ENCODE assay signal across 1 cellular context in the genomic region with DNA sequence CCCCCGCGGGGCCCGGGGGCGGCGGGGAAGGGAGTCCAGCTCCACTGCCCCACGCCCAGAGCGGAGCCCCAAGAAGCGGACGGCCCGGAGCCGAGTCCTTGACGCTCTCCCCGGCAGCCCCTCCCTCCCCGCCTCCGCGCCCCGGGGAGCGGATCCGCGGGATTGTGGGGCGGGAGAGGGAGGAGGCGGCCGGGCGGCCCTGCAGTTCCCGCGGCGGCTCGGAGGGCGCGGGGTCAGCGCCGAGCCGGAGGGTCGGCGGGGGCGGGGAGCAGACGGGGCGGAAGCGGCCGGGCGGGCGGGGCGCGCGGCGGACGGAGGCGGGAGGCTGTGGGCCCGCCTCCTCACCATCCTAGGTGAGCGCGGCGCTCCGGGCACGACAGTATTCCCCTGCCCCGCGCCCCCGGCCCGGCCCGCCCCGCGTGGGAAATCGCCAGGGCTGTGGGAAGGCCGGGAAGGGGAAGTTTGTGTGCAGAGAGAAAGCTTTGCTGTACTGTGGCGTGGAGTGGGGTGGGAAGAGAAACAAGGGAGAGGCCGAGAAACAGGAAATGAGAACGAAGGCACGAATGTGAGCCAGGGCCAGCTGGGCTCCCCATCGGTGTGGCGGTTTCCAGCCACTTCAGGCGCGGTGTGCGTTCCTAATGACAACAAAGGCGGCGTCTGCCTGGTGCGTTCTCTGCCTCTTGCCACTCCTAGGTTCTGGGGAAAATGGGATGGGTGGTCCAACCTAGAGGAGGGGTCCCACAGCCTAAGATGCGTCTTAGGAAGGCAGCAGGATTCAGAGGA.
TF ChIP-seq lines count a peak whose summit lies in the region.

No MANE protein-coding gene starts in this region.

TF ChIP-seq in GM12878, 131 proteins besides CTCF, POLR2A, EP300 and RAD21 (continued from another document and continues in another):
- TF ChIP-seq PAX5 (IDR thresholded peaks at IDR 0.05; ENCODE audit: borderline replicate concordance, low read depth, low read length) (no peak), PML (IDR thresholded peaks at IDR 0.05; ENCODE audit: low read length) (no peak), KLF5 (IDR thresholded peaks at IDR 0.05; ENCODE audit: partially characterized antibody) (no peak), MEF2B (IDR thresholded peaks at IDR 0.05; ENCODE audit: partially characterized antibody, poor library complexity, severe bottlenecking) (no peak), ZZZ3 (IDR thresholded peaks at IDR 0.05; ENCODE audit: control insufficient read depth, insufficient read length, low read depth) (no peak), TARDBP (IDR thresholded peaks at IDR 0.05; ENCODE audit: borderline replicate concordance) (no peak), STAT3 (IDR thresholded peaks at IDR 0.05; ENCODE audit: low read depth, low read length) (no peak), BMI1 (IDR thresholded peaks at IDR 0.05; ENCODE audit: borderline replicate concordance) (0 out of 2 replicates have a peak, but pooled peaks have one; percentile 16), HDAC6 (IDR thresholded peaks at IDR 0.05; ENCODE audit: unreplicated experiment) (no peak), CHD2 (IDR thresholded peaks at IDR 0.05; ENCODE audit: borderline replicate concordance, low read depth, low read length) (no peak; the same call in 1 of the 2 replicates), TAF1 (IDR thresholded peaks at IDR 0.05; ENCODE audit: borderline replicate concordance, low read depth, low read length) (no peak), POU2F2 (IDR thresholded peaks at IDR 0.05; ENCODE audit: borderline replicate concordance, low read depth, low read length) (0 out of 3 replicates have a peak, but pooled peaks have one; percentile 18), SMARCA5 (IDR thresholded peaks at IDR 0.05) (0 out of 2 replicates have a peak, but pooled peaks have one; percentile 39), BHLHE40 (IDR thresholded peaks at IDR 0.05; ENCODE audit: borderline replicate concordance in 1 of 2, low read depth in 2 of 2, low read length in 1 of 2) (peak; percentile 45 to 51; a peak in 2 of 4 replicates), BACH1 (IDR thresholded peaks at IDR 0.05; ENCODE audit: borderline replicate concordance) (no peak; the same call in none of the 2 replicates), ASH2L (IDR thresholded peaks at IDR 0.05; ENCODE audit: borderline replicate concordance, low read depth) (no peak), CREM (IDR thresholded peaks at IDR 0.05; ENCODE audit: low read depth) (no peak), TCF12 (IDR thresholded peaks at IDR 0.05; ENCODE audit: low read depth, low read length) (peak; percentile 91), PAX8 (IDR thresholded peaks at IDR 0.05) (no peak), SUZ12 (IDR thresholded peaks at IDR 0.05; ENCODE audit: unreplicated experiment) (no peak), JUNB (IDR thresholded peaks at IDR 0.05) (no peak), SIN3A (IDR thresholded peaks at IDR 0.05; ENCODE audit: low read depth, low read length) (peak; percentile 48; the same call in 1 of the 2 replicates), CHD1 (IDR thresholded peaks at IDR 0.05; ENCODE audit: low read depth, low read length) (0 out of 2 replicates have a peak, but pooled peaks have one; percentile 53), RB1 (IDR thresholded peaks at IDR 0.05; ENCODE audit: borderline replicate concordance) (no peak), SMAD5 (IDR thresholded peaks at IDR 0.05; ENCODE audit: low read depth) (no peak), GABPA (IDR thresholded peaks at IDR 0.05; ENCODE audit: low read depth) (no peak), NRF1 (conservative IDR thresholded peaks at IDR 0.05; ENCODE audit: low read depth, low read length) (no peak), RCOR1 (conservative IDR thresholded peaks at IDR 0.05; ENCODE audit: low read depth, low read length) (no peak), RUNX3 (IDR thresholded peaks at IDR 0.05; ENCODE audit: low read length) (peak; percentile 31), RFX5 (IDR thresholded peaks at IDR 0.05; ENCODE audit: low read depth, low read length) (no peak), YBX1 (IDR thresholded peaks at IDR 0.05) (no peak), NFXL1 (IDR thresholded peaks at IDR 0.05; ENCODE audit: borderline replicate concordance) (no peak), IKZF1 (conservative IDR thresholded peaks at IDR 0.05) (peak; percentile 55), BRCA1 (IDR thresholded peaks at IDR 0.05; ENCODE audit: low read depth, low read length) (no peak)
- TF ChIP-seq, protein P1, sequence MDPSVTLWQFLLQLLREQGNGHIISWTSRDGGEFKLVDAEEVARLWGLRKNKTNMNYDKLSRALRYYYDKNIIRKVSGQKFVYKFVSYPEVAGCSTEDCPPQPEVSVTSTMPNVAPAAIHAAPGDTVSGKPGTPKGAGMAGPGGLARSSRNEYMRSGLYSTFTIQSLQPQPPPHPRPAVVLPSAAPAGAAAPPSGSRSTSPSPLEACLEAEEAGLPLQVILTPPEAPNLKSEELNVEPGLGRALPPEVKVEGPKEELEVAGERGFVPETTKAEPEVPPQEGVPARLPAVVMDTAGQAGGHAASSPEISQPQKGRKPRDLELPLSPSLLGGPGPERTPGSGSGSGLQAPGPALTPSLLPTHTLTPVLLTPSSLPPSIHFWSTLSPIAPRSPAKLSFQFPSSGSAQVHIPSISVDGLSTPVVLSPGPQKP (IDR thresholded peaks at IDR 0.05; ENCODE audit: low read depth, low read length): no peak; the same call in 1 of the 2 replicates
- TF ChIP-seq, protein P2, sequence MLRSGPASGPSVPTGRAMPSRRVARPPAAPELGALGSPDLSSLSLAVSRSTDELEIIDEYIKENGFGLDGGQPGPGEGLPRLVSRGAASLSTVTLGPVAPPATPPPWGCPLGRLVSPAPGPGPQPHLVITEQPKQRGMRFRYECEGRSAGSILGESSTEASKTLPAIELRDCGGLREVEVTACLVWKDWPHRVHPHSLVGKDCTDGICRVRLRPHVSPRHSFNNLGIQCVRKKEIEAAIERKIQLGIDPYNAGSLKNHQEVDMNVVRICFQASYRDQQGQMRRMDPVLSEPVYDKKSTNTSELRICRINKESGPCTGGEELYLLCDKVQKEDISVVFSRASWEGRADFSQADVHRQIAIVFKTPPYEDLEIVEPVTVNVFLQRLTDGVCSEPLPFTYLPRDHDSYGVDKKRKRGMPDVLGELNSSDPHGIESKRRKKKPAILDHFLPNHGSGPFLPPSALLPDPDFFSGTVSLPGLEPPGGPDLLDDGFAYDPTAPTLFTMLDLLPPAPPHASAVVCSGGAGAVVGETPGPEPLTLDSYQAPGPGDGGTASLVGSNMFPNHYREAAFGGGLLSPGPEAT (IDR thresholded peaks at IDR 0.05; ENCODE audit: low read depth): peak; percentile 58; the same call in 1 of the 2 replicates
- TF ChIP-seq, protein P3, sequence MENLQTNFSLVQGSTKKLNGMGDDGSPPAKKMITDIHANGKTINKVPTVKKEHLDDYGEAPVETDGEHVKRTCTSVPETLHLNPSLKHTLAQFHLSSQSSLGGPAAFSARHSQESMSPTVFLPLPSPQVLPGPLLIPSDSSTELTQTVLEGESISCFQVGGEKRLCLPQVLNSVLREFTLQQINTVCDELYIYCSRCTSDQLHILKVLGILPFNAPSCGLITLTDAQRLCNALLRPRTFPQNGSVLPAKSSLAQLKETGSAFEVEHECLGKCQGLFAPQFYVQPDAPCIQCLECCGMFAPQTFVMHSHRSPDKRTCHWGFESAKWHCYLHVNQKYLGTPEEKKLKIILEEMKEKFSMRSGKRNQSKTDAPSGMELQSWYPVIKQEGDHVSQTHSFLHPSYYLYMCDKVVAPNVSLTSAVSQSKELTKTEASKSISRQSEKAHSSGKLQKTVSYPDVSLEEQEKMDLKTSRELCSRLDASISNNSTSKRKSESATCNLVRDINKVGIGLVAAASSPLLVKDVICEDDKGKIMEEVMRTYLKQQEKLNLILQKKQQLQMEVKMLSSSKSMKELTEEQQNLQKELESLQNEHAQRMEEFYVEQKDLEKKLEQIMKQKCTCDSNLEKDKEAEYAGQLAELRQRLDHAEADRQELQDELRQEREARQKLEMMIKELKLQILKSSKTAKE (IDR thresholded peaks at IDR 0.05; ENCODE audit: low read depth, poor library complexity, severe bottlenecking): no peak
- TF ChIP-seq, protein P4, sequence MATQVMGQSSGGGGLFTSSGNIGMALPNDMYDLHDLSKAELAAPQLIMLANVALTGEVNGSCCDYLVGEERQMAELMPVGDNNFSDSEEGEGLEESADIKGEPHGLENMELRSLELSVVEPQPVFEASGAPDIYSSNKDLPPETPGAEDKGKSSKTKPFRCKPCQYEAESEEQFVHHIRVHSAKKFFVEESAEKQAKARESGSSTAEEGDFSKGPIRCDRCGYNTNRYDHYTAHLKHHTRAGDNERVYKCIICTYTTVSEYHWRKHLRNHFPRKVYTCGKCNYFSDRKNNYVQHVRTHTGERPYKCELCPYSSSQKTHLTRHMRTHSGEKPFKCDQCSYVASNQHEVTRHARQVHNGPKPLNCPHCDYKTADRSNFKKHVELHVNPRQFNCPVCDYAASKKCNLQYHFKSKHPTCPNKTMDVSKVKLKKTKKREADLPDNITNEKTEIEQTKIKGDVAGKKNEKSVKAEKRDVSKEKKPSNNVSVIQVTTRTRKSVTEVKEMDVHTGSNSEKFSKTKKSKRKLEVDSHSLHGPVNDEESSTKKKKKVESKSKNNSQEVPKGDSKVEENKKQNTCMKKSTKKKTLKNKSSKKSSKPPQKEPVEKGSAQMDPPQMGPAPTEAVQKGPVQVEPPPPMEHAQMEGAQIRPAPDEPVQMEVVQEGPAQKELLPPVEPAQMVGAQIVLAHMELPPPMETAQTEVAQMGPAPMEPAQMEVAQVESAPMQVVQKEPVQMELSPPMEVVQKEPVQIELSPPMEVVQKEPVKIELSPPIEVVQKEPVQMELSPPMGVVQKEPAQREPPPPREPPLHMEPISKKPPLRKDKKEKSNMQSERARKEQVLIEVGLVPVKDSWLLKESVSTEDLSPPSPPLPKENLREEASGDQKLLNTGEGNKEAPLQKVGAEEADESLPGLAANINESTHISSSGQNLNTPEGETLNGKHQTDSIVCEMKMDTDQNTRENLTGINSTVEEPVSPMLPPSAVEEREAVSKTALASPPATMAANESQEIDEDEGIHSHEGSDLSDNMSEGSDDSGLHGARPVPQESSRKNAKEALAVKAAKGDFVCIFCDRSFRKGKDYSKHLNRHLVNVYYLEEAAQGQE (IDR thresholded peaks at IDR 0.05; ENCODE audit: low read depth, low read length): no peak
- TF ChIP-seq, protein P5, sequence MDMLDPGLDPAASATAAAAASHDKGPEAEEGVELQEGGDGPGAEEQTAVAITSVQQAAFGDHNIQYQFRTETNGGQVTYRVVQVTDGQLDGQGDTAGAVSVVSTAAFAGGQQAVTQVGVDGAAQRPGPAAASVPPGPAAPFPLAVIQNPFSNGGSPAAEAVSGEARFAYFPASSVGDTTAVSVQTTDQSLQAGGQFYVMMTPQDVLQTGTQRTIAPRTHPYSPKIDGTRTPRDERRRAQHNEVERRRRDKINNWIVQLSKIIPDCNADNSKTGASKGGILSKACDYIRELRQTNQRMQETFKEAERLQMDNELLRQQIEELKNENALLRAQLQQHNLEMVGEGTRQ (IDR thresholded peaks at IDR 0.05; ENCODE audit: borderline replicate concordance, low read depth, low read length): no peak
- TF ChIP-seq, protein P6, sequence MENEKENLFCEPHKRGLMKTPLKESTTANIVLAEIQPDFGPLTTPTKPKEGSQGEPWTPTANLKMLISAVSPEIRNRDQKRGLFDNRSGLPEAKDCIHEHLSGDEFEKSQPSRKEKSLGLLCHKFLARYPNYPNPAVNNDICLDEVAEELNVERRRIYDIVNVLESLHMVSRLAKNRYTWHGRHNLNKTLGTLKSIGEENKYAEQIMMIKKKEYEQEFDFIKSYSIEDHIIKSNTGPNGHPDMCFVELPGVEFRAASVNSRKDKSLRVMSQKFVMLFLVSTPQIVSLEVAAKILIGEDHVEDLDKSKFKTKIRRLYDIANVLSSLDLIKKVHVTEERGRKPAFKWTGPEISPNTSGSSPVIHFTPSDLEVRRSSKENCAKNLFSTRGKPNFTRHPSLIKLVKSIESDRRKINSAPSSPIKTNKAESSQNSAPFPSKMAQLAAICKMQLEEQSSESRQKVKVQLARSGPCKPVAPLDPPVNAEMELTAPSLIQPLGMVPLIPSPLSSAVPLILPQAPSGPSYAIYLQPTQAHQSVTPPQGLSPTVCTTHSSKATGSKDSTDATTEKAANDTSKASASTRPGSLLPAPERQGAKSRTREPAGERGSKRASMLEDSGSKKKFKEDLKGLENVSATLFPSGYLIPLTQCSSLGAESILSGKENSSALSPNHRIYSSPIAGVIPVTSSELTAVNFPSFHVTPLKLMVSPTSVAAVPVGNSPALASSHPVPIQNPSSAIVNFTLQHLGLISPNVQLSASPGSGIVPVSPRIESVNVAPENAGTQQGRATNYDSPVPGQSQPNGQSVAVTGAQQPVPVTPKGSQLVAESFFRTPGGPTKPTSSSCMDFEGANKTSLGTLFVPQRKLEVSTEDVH (IDR thresholded peaks at IDR 0.05; ENCODE audit: low read depth, partially characterized antibody): no peak
- TF ChIP-seq, protein P7, sequence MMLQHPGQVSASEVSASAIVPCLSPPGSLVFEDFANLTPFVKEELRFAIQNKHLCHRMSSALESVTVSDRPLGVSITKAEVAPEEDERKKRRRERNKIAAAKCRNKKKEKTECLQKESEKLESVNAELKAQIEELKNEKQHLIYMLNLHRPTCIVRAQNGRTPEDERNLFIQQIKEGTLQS (IDR thresholded peaks at IDR 0.05; ENCODE audit: borderline replicate concordance, extremely low read depth, low read depth, low read length): no peak
- TF ChIP-seq, protein P8, sequence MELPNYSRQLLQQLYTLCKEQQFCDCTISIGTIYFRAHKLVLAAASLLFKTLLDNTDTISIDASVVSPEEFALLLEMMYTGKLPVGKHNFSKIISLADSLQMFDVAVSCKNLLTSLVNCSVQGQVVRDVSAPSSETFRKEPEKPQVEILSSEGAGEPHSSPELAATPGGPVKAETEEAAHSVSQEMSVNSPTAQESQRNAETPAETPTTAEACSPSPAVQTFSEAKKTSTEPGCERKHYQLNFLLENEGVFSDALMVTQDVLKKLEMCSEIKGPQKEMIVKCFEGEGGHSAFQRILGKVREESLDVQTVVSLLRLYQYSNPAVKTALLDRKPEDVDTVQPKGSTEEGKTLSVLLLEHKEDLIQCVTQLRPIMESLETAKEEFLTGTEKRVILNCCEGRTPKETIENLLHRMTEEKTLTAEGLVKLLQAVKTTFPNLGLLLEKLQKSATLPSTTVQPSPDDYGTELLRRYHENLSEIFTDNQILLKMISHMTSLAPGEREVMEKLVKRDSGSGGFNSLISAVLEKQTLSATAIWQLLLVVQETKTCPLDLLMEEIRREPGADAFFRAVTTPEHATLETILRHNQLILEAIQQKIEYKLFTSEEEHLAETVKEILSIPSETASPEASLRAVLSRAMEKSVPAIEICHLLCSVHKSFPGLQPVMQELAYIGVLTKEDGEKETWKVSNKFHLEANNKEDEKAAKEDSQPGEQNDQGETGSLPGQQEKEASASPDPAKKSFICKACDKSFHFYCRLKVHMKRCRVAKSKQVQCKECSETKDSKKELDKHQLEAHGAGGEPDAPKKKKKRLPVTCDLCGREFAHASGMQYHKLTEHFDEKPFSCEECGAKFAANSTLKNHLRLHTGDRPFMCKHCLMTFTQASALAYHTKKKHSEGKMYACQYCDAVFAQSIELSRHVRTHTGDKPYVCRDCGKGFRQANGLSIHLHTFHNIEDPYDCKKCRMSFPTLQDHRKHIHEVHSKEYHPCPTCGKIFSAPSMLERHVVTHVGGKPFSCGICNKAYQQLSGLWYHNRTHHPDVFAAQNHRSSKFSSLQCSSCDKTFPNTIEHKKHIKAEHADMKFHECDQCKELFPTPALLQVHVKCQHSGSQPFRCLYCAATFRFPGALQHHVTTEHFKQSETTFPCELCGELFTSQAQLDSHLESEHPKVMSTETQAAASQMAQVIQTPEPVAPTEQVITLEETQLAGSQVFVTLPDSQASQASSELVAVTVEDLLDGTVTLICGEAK (IDR thresholded peaks at IDR 0.05; ENCODE audit: borderline replicate concordance): no peak
